Comparison of ENCODE assay signal across 8 cellular contexts in the genomic region with DNA sequence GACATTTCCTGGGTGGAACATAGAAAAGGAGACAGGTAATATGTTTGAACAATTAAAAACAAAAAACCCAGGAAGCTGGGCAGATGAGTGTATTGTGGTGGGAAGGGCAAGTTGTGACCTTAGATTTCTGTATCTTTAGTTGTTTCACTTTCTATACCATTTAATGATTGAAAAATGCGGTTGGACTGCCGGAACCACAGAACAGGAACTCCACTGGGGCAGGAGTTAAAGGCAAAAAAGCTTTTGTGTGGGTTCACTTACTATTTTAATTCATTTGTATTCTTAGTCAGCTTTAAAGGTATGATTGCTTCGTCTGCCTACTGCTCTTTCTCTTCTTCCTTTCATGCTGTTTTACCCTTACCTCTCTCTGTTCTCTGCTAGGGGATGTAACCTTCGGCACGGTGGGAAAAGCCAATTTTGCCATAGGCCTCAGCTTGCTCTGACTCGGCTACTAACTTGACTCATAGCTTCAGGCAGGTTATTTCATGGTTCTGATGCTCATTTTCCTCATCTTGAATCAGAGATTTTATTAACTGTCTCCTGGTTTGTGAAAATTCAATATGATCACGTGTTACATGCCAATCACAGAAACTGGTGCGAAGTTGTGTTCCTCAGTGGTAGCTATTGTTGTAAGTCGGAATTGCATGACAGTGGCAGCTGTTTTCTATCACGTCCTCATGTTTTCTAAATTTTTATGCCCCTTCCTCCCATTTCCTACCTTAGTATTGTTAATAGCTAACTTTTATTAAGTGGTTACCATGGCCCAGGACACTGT. TPM values are rescaled to one million over a fixed set of nuclear protein-coding genes. Genes with fewer than 3 reads are reported as not detected.
DNase-seq lines count a peak whose midpoint lies in the region; ATAC-seq and TF ChIP-seq lines count a peak whose summit lies in the region.

No MANE protein-coding gene starts in this region.

- peaks cover 8% of the 10 kb centered on the region for H3F3A ChIP-seq in neural progenitor cell (ENCODE audit: low read depth)

- peaks cover 27 to 57% (median 42%) of the 10 kb centered on the region in 4 donors for H3K4me1 Mint-ChIP-seq in CD4-positive, alpha-beta memory T cell
- H3K4me1 Mint-ChIP-seq in activated CD4-positive, alpha-beta memory T cell treated with anti-CD3 and anti-CD28 coated beads, Interleukin-2, amount 10 ng/mL, durations not matched to agents 7 days and 5 days = peaks cover 58% of the 10 kb centered on the region
- H3K4me1 Mint-ChIP-seq in neural progenitor cell = peaks cover 8% of the 10 kb centered on the region

- 90% methylated on average over 9 of the region's 10 CpGs for WGBS in mesenchymal stem cell

- H4K8ac ChIP-seq in mesenchymal stem cell (ENCODE audit: low read length) = no peak overlapping the region

- H3K9ac ChIP-seq in mesenchymal stem cell (ENCODE audit: low read length) = peak overlapping the region; percentile 89
- no peak overlapping the region for H3K9ac ChIP-seq in neural progenitor cell

- H3K4me2 ChIP-seq in mesenchymal stem cell (ENCODE audit: low read length, poor library complexity, severe bottlenecking) = no peak overlapping the region
- H3K4me2 ChIP-seq in neural progenitor cell = no peak overlapping the region

- peak; percentile 75 for ATAC-seq in GM21360 (IDR thresholded peaks at IDR 0.05; ENCODE audit: unreplicated experiment)
- peak; percentile 74 for ATAC-seq in HG03575 (IDR thresholded peaks at IDR 0.05; ENCODE audit: extremely low read depth, insufficient number of reproducible peaks, low FRiP score, unreplicated experiment)

- CTCF ChIA-PET in CD4-positive, alpha-beta memory T cell (lab: Charles Lee; ENCODE audit: partially characterized antibody) = interaction anchor here (1.1 to 4.5 kb wide), 5 partner anchors 9 to 94 kb away, joined by 3 to 30 read pairs (median 4); no protein-coding TSS in a partner anchor
- CTCF ChIA-PET in activated CD4-positive, alpha-beta memory T cell treated with anti-CD3 and anti-CD28 coated beads, Interleukin-2, amount 10 ng/mL, durations not matched to agents 7 days and 5 days (lab: Charles Lee) = interaction anchor here (0.8 to 6.8 kb wide), 10 partner anchors 9 to 98 kb away, joined by 3 to 72 read pairs (median 6); no protein-coding TSS in a partner anchor

- H3K79me2 ChIP-seq in neural progenitor cell (ENCODE audit: low read depth) = no peaks in the 10 kb centered on the region

- H2BK5ac ChIP-seq in mesenchymal stem cell (ENCODE audit: low read depth, low read length, poor library complexity, severe bottlenecking) = no peak overlapping the region

- intact Hi-C loops in CD4-positive, alpha-beta memory T cell (cut with micrococcal nuclease) = loop anchor here (2.0 kb wide), 1 partner anchor 65 kb away; no protein-coding TSS in a partner anchor

- peak overlapping the region; percentile 4 to 34 for H3K4me3 ChIP-seq in CD4-positive, alpha-beta memory T cell (ENCODE audit: low read length in 2 of 2)
- H3K4me3 ChIP-seq in mesenchymal stem cell (ENCODE audit: insufficient read depth in 1 of 2, low read depth in 1 of 2, low read length in 2 of 2) (peak overlapping the region in 1 of 2 experiments; percentile 87), neural progenitor cell (no peak overlapping the region)

- no peaks in the 10 kb centered on the region for H4K20me1 ChIP-seq in neural progenitor cell (ENCODE audit: low read depth)

- H3K27ac Mint-ChIP-seq in CD4-positive, alpha-beta memory T cell = peak overlapping the region; percentile 76 to 98 (median 95)
- H3K27ac Mint-ChIP-seq in activated CD4-positive, alpha-beta memory T cell treated with anti-CD3 and anti-CD28 coated beads, Interleukin-2, amount 10 ng/mL, durations not matched to agents 7 days and 5 days = peak overlapping the region; percentile 98
- H3K27ac Mint-ChIP-seq in neural progenitor cell = no peak overlapping the region

- no peak overlapping the region for H4K91ac ChIP-seq in mesenchymal stem cell (ENCODE audit: low read length)

- H3K23ac ChIP-seq in mesenchymal stem cell (ENCODE audit: low read length in 2 of 2) = no peak overlapping the region

- H3K9me3 Mint-ChIP-seq in CD4-positive, alpha-beta memory T cell = no peaks in the 10 kb centered on the region
- H3K9me3 Mint-ChIP-seq in activated CD4-positive, alpha-beta memory T cell treated with anti-CD3 and anti-CD28 coated beads, Interleukin-2, amount 10 ng/mL, durations not matched to agents 7 days and 5 days = no peaks in the 10 kb centered on the region
- no peaks in the 10 kb centered on the region for H3K9me3 Mint-ChIP-seq in neural progenitor cell

- peaks cover 0 to 4% of the 10 kb centered on the region in 2 donors for H3K36me3 Mint-ChIP-seq in CD4-positive, alpha-beta memory T cell
- H3K36me3 Mint-ChIP-seq in activated CD4-positive, alpha-beta memory T cell treated with anti-CD3 and anti-CD28 coated beads, Interleukin-2, amount 10 ng/mL, durations not matched to agents 7 days and 5 days (ENCODE audit: low read depth) = peaks cover 12% of the 10 kb centered on the region
- no peaks in the 10 kb centered on the region for H3K36me3 Mint-ChIP-seq in neural progenitor cell

- H3K36me3 ChIP-seq in CD4-positive, alpha-beta memory T cell (ENCODE audit: insufficient read depth, low read length) = no peaks in the 10 kb centered on the region
- H3K36me3 ChIP-seq in mesenchymal stem cell (ENCODE audit: control insufficient read depth in 1 of 2, insufficient read depth in 2 of 2, low read depth in 1 of 2, low read length in 2 of 2) (no peaks in the 10 kb centered on the region), neural progenitor cell (no peaks in the 10 kb centered on the region)

- TF ChIP-seq CTCF in neural progenitor cell (IDR thresholded peaks at IDR 0.05) = no peak

- no peak overlapping the region for H2BK15ac ChIP-seq in mesenchymal stem cell (ENCODE audit: low read depth, poor library complexity, severe bottlenecking)

- no peaks in the 10 kb centered on the region for H3K9me3 ChIP-seq in CD4-positive, alpha-beta memory T cell (ENCODE audit: control insufficient read depth in 1 of 2, low read length in 2 of 2)
- H3K9me3 ChIP-seq in mesenchymal stem cell (ENCODE audit: control insufficient read depth, low read length) (no peaks in the 10 kb centered on the region), neural progenitor cell (ENCODE audit: low read depth) (no peaks in the 10 kb centered on the region)

- H2AFZ ChIP-seq in mesenchymal stem cell (ENCODE audit: low read depth, low read length) = no peak overlapping the region
- H2AFZ ChIP-seq in neural progenitor cell (replicated peaks) = no peak overlapping the region

- peak overlapping the region; percentile 75 to 97 (median 94) for H3K4me3 Mint-ChIP-seq in CD4-positive, alpha-beta memory T cell
- H3K4me3 Mint-ChIP-seq in activated CD4-positive, alpha-beta memory T cell treated with anti-CD3 and anti-CD28 coated beads, Interleukin-2, amount 10 ng/mL, durations not matched to agents 7 days and 5 days = peak overlapping the region; percentile 87
- no peak overlapping the region for H3K4me3 Mint-ChIP-seq in neural progenitor cell

- no peak overlapping the region for H2AK5ac ChIP-seq in mesenchymal stem cell (ENCODE audit: low read length, severe bottlenecking)

- H3K4ac ChIP-seq in mesenchymal stem cell (ENCODE audit: low read depth in 1 of 2, low read length in 2 of 2) = peak overlapping the region in 1 of 2 experiments; percentile 91

- H3K14ac ChIP-seq in mesenchymal stem cell (ENCODE audit: low read length in 2 of 2) = no peak overlapping the region

- H3K18ac ChIP-seq in mesenchymal stem cell (ENCODE audit: low read depth in 1 of 2, low read length in 2 of 2) = peak overlapping the region in 1 of 2 experiments; percentile 11

- peak overlapping the region in 1 of 2 experiments; percentile 29 for H2BK12ac ChIP-seq in mesenchymal stem cell (ENCODE audit: low read length in 2 of 2)

- no peaks in the 10 kb centered on the region for H3K27me3 ChIP-seq in CD4-positive, alpha-beta memory T cell (ENCODE audit: insufficient read depth, low read length)
- H3K27me3 ChIP-seq in mesenchymal stem cell (ENCODE audit: control insufficient read depth in 1 of 2, insufficient read depth in 1 of 2, low read length in 2 of 2) (no peaks in the 10 kb centered on the region), neural progenitor cell (peaks cover 74% of the 10 kb centered on the region)

- POLR2A ChIA-PET in CD4-positive, alpha-beta memory T cell (lab: Charles Lee; ENCODE audit: partially characterized antibody) = interaction anchor here (1.0 to 2.5 kb wide), 3 partner anchors 58 to 77 kb away, joined by 3 to 10 read pairs (median 4); no protein-coding TSS in a partner anchor
- POLR2A ChIA-PET in activated CD4-positive, alpha-beta memory T cell treated with anti-CD3 and anti-CD28 coated beads, Interleukin-2, amount 10 ng/mL, durations not matched to agents 7 days and 5 days (lab: Charles Lee) = interaction anchor here (0.7 to 3.9 kb wide), 18 partner anchors 9 to 1410 kb away, joined by 3 to 56 read pairs (median 5); no protein-coding TSS in a partner anchor

- DNase-seq in CD4-positive, alpha-beta memory T cell = peak; percentile 57 to 80 (median 72)
- DNase-seq in activated CD4-positive, alpha-beta memory T cell treated with anti-CD3 and anti-CD28 coated beads, Interleukin-2, amount 10 ng/mL, durations not matched to agents 7 days and 5 days = peak; percentile 74
- peak; percentile 57 for DNase-seq in mesenchymal stem cell
- no peak for DNase-seq in HK-2 (ENCODE audit: unreplicated experiment)
- DNase-seq in neural progenitor cell (ENCODE audit: low spot score) = no peak
- DNase-seq in NCI-H2107 (lab: John Stamatoyannopoulos, UW) = no peak

- H3K27me3 Mint-ChIP-seq in CD4-positive, alpha-beta memory T cell = peaks cover 0 to 1% of the 10 kb centered on the region in 2 donors
- peaks cover 9% of the 10 kb centered on the region for H3K27me3 Mint-ChIP-seq in activated CD4-positive, alpha-beta memory T cell treated with anti-CD3 and anti-CD28 coated beads, Interleukin-2, amount 10 ng/mL, durations not matched to agents 7 days and 5 days
- peaks cover 21% of the 10 kb centered on the region for H3K27me3 Mint-ChIP-seq in neural progenitor cell (ENCODE audit: insufficient read depth, low read depth)

- peak overlapping the region; percentile 71 for H3K27ac ChIP-seq in CD4-positive, alpha-beta memory T cell (ENCODE audit: low read depth, low read length)
- no peak overlapping the region for H3K27ac ChIP-seq in mesenchymal stem cell (ENCODE audit: low read length, poor library complexity, severe bottlenecking)
- H3K27ac ChIP-seq in neural progenitor cell = no peak overlapping the region

- peaks cover 36% of the 10 kb centered on the region for H3K4me1 ChIP-seq in CD4-positive, alpha-beta memory T cell (ENCODE audit: insufficient read depth, low read length)
- H3K4me1 ChIP-seq in mesenchymal stem cell (ENCODE audit: control insufficient read depth, insufficient read depth, low read depth, low read length) = peaks cover 6% of the 10 kb centered on the region
- no peaks in the 10 kb centered on the region for H3K4me1 ChIP-seq in neural progenitor cell

- no peaks in the 10 kb centered on the region for H3K79me1 ChIP-seq in mesenchymal stem cell (replicated peaks; ENCODE audit: low read length, poor library complexity, severe bottlenecking)

- H2BK120ac ChIP-seq in mesenchymal stem cell (ENCODE audit: low read depth, low read length) = no peak overlapping the region

RNA-seq across cellular contexts. Expression of gene MCTP2, which starts 1.6 kb away (rescaled TPM):
- total RNA-seq in CD4-positive, alpha-beta memory T cell = 10 to 100 TPM; 18.3 to 19.6 TPM
- 1 to 10 TPM; 2.0 to 5.2 TPM for polyA plus RNA-seq in CD4-positive, alpha-beta memory T cell
- 10 to 100 TPM; 46.7 to 48.7 TPM for total RNA-seq in activated CD4-positive, alpha-beta memory T cell treated with anti-CD3 and anti-CD28 coated beads, Interleukin-2, amount 10 ng/mL, durations not matched to agents 7 days and 5 days
- polyA plus RNA-seq in mesenchymal stem cell (2013, experiment 1 of 2) = 37.6 TPM
- 36.4 TPM for polyA plus RNA-seq in mesenchymal stem cell (2013, experiment 2 of 2)
- 0.17 and 0.56 TPM in 2 replicates for total RNA-seq in neural progenitor cell (ENCODE audit: low replicate concordance)

Comparison
In these comparisons a context has a peak if more than half of its experiments do, and no peak if none do; other contexts are left out.
1. DNase-seq: peak in CD4-positive, alpha-beta memory T cell (5 of 5), activated CD4-positive, alpha-beta memory T cell treated with anti-CD3 and anti-CD28 coated beads, Interleukin-2, amount 10 ng/mL, durations not matched to agents 7 days and 5 days (single experiment) and mesenchymal stem cell (single experiment); none in HK-2 (single experiment), neural progenitor cell (single experiment) and NCI-H2107 (single experiment).
2. RNA of gene MCTP2, which starts 1.6 kb away (total RNA-seq): 46.7 to 48.7 TPM in activated CD4-positive, alpha-beta memory T cell treated with anti-CD3 and anti-CD28 coated beads, Interleukin-2, amount 10 ng/mL, durations not matched to agents 7 days and 5 days and 18.3 to 19.6 TPM in CD4-positive, alpha-beta memory T cell; 0.17 to 0.56 TPM in neural progenitor cell; every median in the first group is over 10 times any median in the second.